ENCODE assay signal across 8 cellular contexts in genomic region chr16:58026139-58026704, GRCh38. TPM values are rescaled to one million over a fixed set of nuclear protein-coding genes. Genes with fewer than 3 reads are reported as not detected.
DNase-seq lines count a peak whose midpoint lies in the region; ATAC-seq and TF ChIP-seq lines count a peak whose summit lies in the region.

No MANE protein-coding gene starts in this region.

- H3K4me1 Mint-ChIP-seq in brain (peaks cover 69% of the 10 kb centered on the region), immature natural killer cell (peaks cover 9 to 15% of the 10 kb centered on the region in 2 donors)

- H3K27me3 Mint-ChIP-seq in brain, result no peaks in the 10 kb centered on the region
- H3K27me3 Mint-ChIP-seq in immature natural killer cell (ENCODE audit: low read depth in 3 of 3), result peaks cover 0 to 12% (median 8%) of the 10 kb centered on the region in 3 donors

- peak; percentile 27 for ATAC-seq in GM18907 (IDR thresholded peaks at IDR 0.05; ENCODE audit: unreplicated experiment)
- no peak for ATAC-seq in GM18517 (IDR thresholded peaks at IDR 0.05; ENCODE audit: unreplicated experiment)

- TF ChIP-seq CTCF in brain (conservative IDR thresholded peaks at IDR 0.05), result peak in 1 of 2 experiments; percentile 4

- H3K36me3 Mint-ChIP-seq in brain (peaks cover 4% of the 10 kb centered on the region), immature natural killer cell (no peaks in the 10 kb centered on the region)

- H3K4me3 Mint-ChIP-seq in brain (peak overlapping the region; percentile 82 to 86 (median 85)), immature natural killer cell (peak overlapping the region; percentile 47 to 67 (median 58))

- peaks cover 0 to 2% (median 0%) of the 10 kb centered on the region in 5 experiments for H3K9me3 Mint-ChIP-seq in brain
- no peaks in the 10 kb centered on the region for H3K9me3 Mint-ChIP-seq in immature natural killer cell

- H3K27ac Mint-ChIP-seq in brain (peak overlapping the region in 2 of 5 experiments; percentile 36 to 47), immature natural killer cell (no peak overlapping the region)

- DNase-seq in AG08396 (ENCODE audit: low spot score), result peak; percentile 75
- peak; percentile 24 for DNase-seq in NCI-H526 treated with DMSO at 0.1 percent for 48 hours (lab: John Stamatoyannopoulos, UW)
- DNase-seq in immature natural killer cell, result peak in 1 of 3 donors; percentile 6
- DNase-seq in stimulated activated CD4-positive, alpha-beta T cell treated with anti-CD3 and anti-CD28 coated beads, Interleukin-4, amount 100 ng/mL, for 1 hour, result peak; percentile 19
- no peak for DNase-seq in HuH-7 (ENCODE audit: low spot score)

RNA-seq across cellular contexts. Expression of gene MMP15, which starts 0.7 kb away (rescaled TPM):
- polyA plus RNA-seq in brain (ENCODE audit: insufficient read depth, low read depth, low replicate concordance) (8.2 TPM), immature natural killer cell (under 1 TPM in 1 of 3 donors, not detected in 2; 0.04 TPM)

RNA-seq across cellular contexts. Expression of gene USB1, which starts 25.0 kb away (rescaled TPM):
- polyA plus RNA-seq in brain (ENCODE audit: insufficient read depth, low read depth, low replicate concordance) (59.1 TPM), immature natural killer cell (100 to 1,000 TPM in 1 of 3 donors, 10 to 100 TPM in 2; 43.3 to 104 (median 88.7) TPM)

RNA-seq across cellular contexts. Expression of gene ZNF319, which starts 25.8 kb away (rescaled TPM):
- polyA plus RNA-seq in brain (ENCODE audit: insufficient read depth, low read depth, low replicate concordance) (15.1 TPM), immature natural killer cell (10 to 100 TPM in 2 of 3 donors, 1 to 10 TPM in 1; 6.8 to 31.2 (median 10.3) TPM)

RNA-seq across cellular contexts. Expression of gene CNGB1, which starts 55.3 kb away (rescaled TPM):
- polyA plus RNA-seq in brain (ENCODE audit: insufficient read depth, low read depth, low replicate concordance) (17.1 TPM), immature natural killer cell (not detected)
